14 cellular contexts compared by ENCODE assay signal in genomic region chr6:45155341-45155894, GRCh38.
"Had no signal": no experiment of that assay in that cellular context is flagged by ENCODE, and none has a peak within 500 bp of the region (broad histone marks: within the 10 kb centered on the region; RNA-seq: fewer than 3 reads in every experiment).

No MANE protein-coding gene starts in this region.

- H3K27me3 Mint-ChIP-seq: activated CD4-positive, alpha-beta memory T cell treated with anti-CD3 and anti-CD28 coated beads, Interleukin-2, amount 10 ng/mL, durations not matched to agents 7 days and 5 days had no signal

- H3K4me3 Mint-ChIP-seq: activated CD4-positive, alpha-beta memory T cell treated with anti-CD3 and anti-CD28 coated beads, Interleukin-2, amount 10 ng/mL, durations not matched to agents 7 days and 5 days had no signal

- H3K9me3 ChIP-seq: gastroesophageal sphincter, lower lobe of right lung, pancreas, sigmoid colon, SJCRH30, spleen, stomach, thoracic aorta, upper lobe of right lung had no signal

- H3K27ac ChIP-seq: gastroesophageal sphincter, lower lobe of right lung, pancreas, sigmoid colon, SJCRH30, spleen, stomach, thoracic aorta, upper lobe of right lung had no signal

- ATAC-seq: gastroesophageal sphincter, left colon, lower lobe of right lung, pancreas, upper lobe of right lung had no signal

- H3K27me3 ChIP-seq: gastroesophageal sphincter, pancreas, sigmoid colon, SJCRH30, spleen, stomach, upper lobe of right lung had no signal

- DNase-seq: activated CD4-positive, CD25-positive, alpha-beta regulatory T cell treated with anti-CD3 and anti-CD28 coated beads, Interleukin-2, amount 50 U/mL, for 72 hours; left colon; lower lobe of right lung; pancreas; sigmoid colon; SJCRH30; spleen; stimulated activated CD4-positive, alpha-beta T cell treated with anti-CD3 and anti-CD28 coated beads, Interleukin-1b, Interleukin-23, amount 100 ng/mL, for 48 hours; stomach; T1000; upper lobe of right lung had no signal
